In genomic region chr12:113403435-113404415, GRCh38 we compare ENCODE assay signal across 10 cellular contexts. TPM values are rescaled to one million over a fixed set of nuclear protein-coding genes. Genes with fewer than 3 reads are reported as not detected.
DNase-seq lines count a peak whose midpoint lies in the region; ATAC-seq, FAIRE-seq and TF ChIP-seq lines count a peak whose summit lies in the region.
"Had no signal": no experiment of that assay in that cellular context is flagged by ENCODE, and none has a peak within 500 bp of the region (broad histone marks: within the 10 kb centered on the region; RNA-seq: fewer than 3 reads in every experiment).

Gene SDS, minus strand, starts transcription at chr12:113403887. Its CDS starts 4,179 bp downstream, at chr12:113399708.

- no peak within 1 kb of the TSS for H2AFZ ChIP-seq in HepG2 (ENCODE audit: low read length)

- H3K27ac Mint-ChIP-seq in MCF 10A (ENCODE audit: low read depth, unreplicated experiment), result peak within 1 kb of the TSS; percentile 64
- H3K27ac Mint-ChIP-seq: activated CD4-positive, alpha-beta T cell treated with anti-CD3 and anti-CD28 coated beads for 36 hours had no signal

- POLR2A ChIA-PET in MCF 10A (lab: Yijun Ruan, JAX) (interaction anchor here (0.7 to 1.1 kb wide), 2 partner anchors 10 to 19 kb away, joined by 3 read pairs; partner anchors contain the start of gene SDSL), HepG2 (lab: Yijun Ruan, JAX) (no interaction called here)

- TF ChIP-seq EP300 in HepG2 (IDR thresholded peaks at IDR 0.05; ENCODE audit: low read depth in 2 of 2, low read length in 2 of 2) (no peak), HepG2 (CRISPR knock-in tag; IDR thresholded peaks at IDR 0.05; ENCODE audit: borderline replicate concordance) (no peak)

- ATAC-seq in HepG2 (peak; percentile 59), HG02973 (IDR thresholded peaks at IDR 0.05; ENCODE audit: unreplicated experiment) (no peak), GM18873 (IDR thresholded peaks at IDR 0.05; ENCODE audit: low FRiP score, unreplicated experiment) (no peak)
- ATAC-seq: activated CD4-positive, alpha-beta T cell treated with anti-CD3 and anti-CD28 coated beads for 36 hours had no signal

- 16% methylated on average over 11 of the region's 14 CpGs for WGBS in HepG2 (ENCODE audit: low lambda C conversion rate)

- H3K36me3 Mint-ChIP-seq in MCF 10A (ENCODE audit: insufficient read depth, unreplicated experiment), result no peaks in the 10 kb centered on the region

- no peaks in the 10 kb centered on the region for H3K9me3 ChIP-seq in HepG2 (ENCODE audit: low read length)

- H3K27me3 Mint-ChIP-seq in MCF 10A (ENCODE audit: insufficient read depth, unreplicated experiment), result no peaks in the 10 kb centered on the region

- H3K27me3 ChIP-seq in HepG2 (ENCODE audit: control insufficient read depth in 1 of 2, insufficient read depth in 2 of 2, low read length in 2 of 2), result peaks cover 1 to 5% of the 10 kb centered on the region in 2 experiments; a peak in 3 of 5 replicates

- FAIRE-seq in HepG2 (lab: Jason Lieb, UNC), result no peak

- H3K4me3 Mint-ChIP-seq in MCF 10A (ENCODE audit: unreplicated experiment), result peak within 1 kb of the TSS; percentile 58
- H3K4me3 Mint-ChIP-seq: activated CD4-positive, alpha-beta T cell treated with anti-CD3 and anti-CD28 coated beads for 36 hours had no signal

- H3K9ac ChIP-seq in HepG2 (ENCODE audit: insufficient read depth, low read depth, low read length), result no peak within 1 kb of the TSS

- H3K9me3 Mint-ChIP-seq in MCF 10A (ENCODE audit: unreplicated experiment), result no peaks in the 10 kb centered on the region

- intact Hi-C loops in MCF 10A (cut with micrococcal nuclease) (no loop called here), HepG2 (cut with micrococcal nuclease; ENCODE audit: unreplicated experiment) (no loop called here)

- DNase-seq in AG08396 (ENCODE audit: low spot score), result peak; percentile 42
- DNase-seq in NCI-H2029 (lab: John Stamatoyannopoulos, UW), result peak; percentile 73
- peak; percentile 71 for DNase-seq in MCF 10A (ENCODE audit: unreplicated experiment)
- no peak for DNase-seq in HepG2 (ENCODE audit: low spot score)
- no peak for DNase-seq in GM19238 (ENCODE audit: insufficient read length, low spot score)
- no peak for DNase-seq in activated gamma-delta T cell treated with Interleukin-2 at 50 U/mL for 16 hours
- DNase-seq: activated CD4-positive, alpha-beta T cell treated with anti-CD3 and anti-CD28 coated beads for 36 hours had no signal

- in situ Hi-C loops in HepG2 (cut with HindIII; ENCODE audit: extremely low pct_ligation_motif_present, low pct_unique_long_range_greater_than_20kb), result no loop called here

- no peaks in the 10 kb centered on the region for H3K79me2 ChIP-seq in HepG2 (ENCODE audit: insufficient read depth, low read length)

- H4K20me1 ChIP-seq in HepG2 (ENCODE audit: insufficient read depth, low read length), result no peaks in the 10 kb centered on the region

- H3K36me3 ChIP-seq in HepG2 (replicated peaks in 1 of 2; ENCODE audit: control insufficient read depth in 1 of 2, insufficient read depth in 2 of 2, low read length in 2 of 2), result no peaks in the 10 kb centered on the region

- no peak for TF ChIP-seq POLR2A in HepG2 (IDR thresholded peaks at IDR 0.05; ENCODE audit: insufficient read depth in 1 of 2, low read depth in 2 of 2, low read length in 2 of 2)

- CTCF ChIA-PET in MCF 10A (lab: Yijun Ruan, JAX), result interaction anchor here (0.6 to 1.5 kb wide), 4 partner anchors 11 to 398 kb away, joined by 3 to 4 read pairs (median 4); no protein-coding TSS in a partner anchor
- CTCF ChIA-PET in HepG2 (lab: Yijun Ruan, JAX; ENCODE audit: low intra/inter-chr PET ratio, low total read pairs), result no interaction called here

- BruUV-seq in MCF 10A (replicated peaks; lab: Mats Ljungman, UMichigan), result no TSS peak
- no TSS peak for BruUV-seq in HepG2 (replicated peaks; lab: Mats Ljungman, UMichigan)

- H3K4me1 ChIP-seq in HepG2 (ENCODE audit: insufficient read depth, low read length), result peaks cover 8% of the 10 kb centered on the region; the same call in 1 of the 2 replicates

- no peak within 1 kb of the TSS for H3K27ac ChIP-seq in HepG2 (ENCODE audit: extremely low read length, insufficient read depth, low read length)

- peaks cover 15% of the 10 kb centered on the region for H3K4me1 Mint-ChIP-seq in MCF 10A (ENCODE audit: insufficient read depth, unreplicated experiment)
- H3K4me1 Mint-ChIP-seq: activated CD4-positive, alpha-beta T cell treated with anti-CD3 and anti-CD28 coated beads for 36 hours had no signal

- TF ChIP-seq RAD21 in HepG2 (CRISPR knock-in tag; IDR thresholded peaks at IDR 0.05), result no peak

- no peak for TF ChIP-seq CTCF in MCF 10A (IDR thresholded peaks at IDR 0.05; ENCODE audit: unreplicated experiment)
- TF ChIP-seq CTCF in HepG2 (CRISPR knock-in tag; IDR thresholded peaks at IDR 0.05), result no peak

- H3K4me2 ChIP-seq in HepG2 (ENCODE audit: low read depth, low read length), result 0 out of 2 replicates have a peak within 1 kb of the TSS, but pooled peaks have one; percentile 16

- H3K4me3 ChIP-seq in HepG2 (replicated peaks in 1 of 3; ENCODE audit: insufficient read depth in 1 of 3, low read depth in 2 of 3, low read length in 3 of 3), result no peak within 1 kb of the TSS

TF ChIP-seq in HepG2, 621 proteins besides CTCF, POLR2A, EP300 and RAD21:
- TF ChIP-seq MYPOP (CRISPR knock-in tag; IDR thresholded peaks at IDR 0.05) (no peak), ZNF121 (CRISPR knock-in tag; IDR thresholded peaks at IDR 0.05) (no peak), E2F2 (CRISPR knock-in tag; IDR thresholded peaks at IDR 0.05; ENCODE audit: borderline replicate concordance) (no peak), KMT2A (CRISPR knock-in tag; IDR thresholded peaks at IDR 0.05) (no peak), RAD51 (IDR thresholded peaks at IDR 0.05; ENCODE audit: borderline replicate concordance) (no peak), ATAD3A (CRISPR knock-in tag; IDR thresholded peaks at IDR 0.05) (no peak), MXD3 (CRISPR knock-in tag; IDR thresholded peaks at IDR 0.05) (no peak), HCFC1 (IDR thresholded peaks at IDR 0.05; ENCODE audit: low read depth, low read length) (no peak), ZNF713 (CRISPR knock-in tag; IDR thresholded peaks at IDR 0.05) (no peak), GTF2F1 (IDR thresholded peaks at IDR 0.05; ENCODE audit: low read length) (no peak)

RNA-seq across cellular contexts. Expression of gene SDS, which starts in this region (rescaled TPM):
- total RNA-seq in MCF 10A (2022) (not detected in 2 replicates), HepG2 (2016; rRNA removed; fragmentation: Illumina TruSeq; extraction: Trizol) (not detected in 2 replicates)
- total RNA-seq in HepG2 (2016; cell fraction: cytosol; rRNA removed; fragmentation: Illumina TruSeq; extraction: Trizol; ENCODE audit: low read depth), result not detected in 2 replicates
- not detected in 2 replicates for total RNA-seq in HepG2 (2016; cell fraction: insoluble cytoplasmic fraction; rRNA removed; fragmentation: Illumina TruSeq; extraction: Trizol)
- not detected in 2 replicates for total RNA-seq in HepG2 (2016; cell fraction: membrane; rRNA removed; fragmentation: Illumina TruSeq; extraction: Trizol)
- total RNA-seq in HepG2 (2016; cell fraction: nucleus; rRNA removed; fragmentation: Illumina TruSeq; extraction: Trizol), result not detected in 2 replicates
- polyA plus RNA-seq in HepG2 (2011; rRNA removed), result not detected in 2 replicates
- not detected in 2 replicates for polyA plus RNA-seq in HepG2 (2011; cell fraction: cytosol; rRNA removed)
- polyA plus RNA-seq in HepG2 (2011; cell fraction: nucleus; rRNA removed), result not detected in 2 replicates
- polyA plus RNA-seq in HepG2 (2012), result not detected in 2 replicates
- polyA plus RNA-seq in HepG2 (2016; cell fraction: cytosol; fragmentation: Illumina TruSeq; extraction: Trizol; ENCODE audit: low read depth), result not detected in 2 replicates
- not detected in 2 replicates for polyA plus RNA-seq in HepG2 (2016; cell fraction: insoluble cytoplasmic fraction; fragmentation: Illumina TruSeq; extraction: Trizol; ENCODE audit: low read depth)
- not detected in 2 replicates for polyA plus RNA-seq in HepG2 (2016; cell fraction: membrane; fragmentation: Illumina TruSeq; extraction: Trizol; ENCODE audit: low read depth)
- not detected in 2 replicates for polyA plus RNA-seq in HepG2 (2016; cell fraction: nucleus; fragmentation: Illumina TruSeq; extraction: Trizol; ENCODE audit: insufficient read depth, low read depth)
- not detected in 2 replicates for polyA minus RNA-seq in HepG2 (2011; rRNA and poly(A)+ RNA removed; ENCODE audit: low replicate concordance)
- polyA minus RNA-seq in HepG2 (2011; cell fraction: cytosol; rRNA and poly(A)+ RNA removed), result not detected in 2 replicates
- not detected in 2 replicates for polyA minus RNA-seq in HepG2 (2011; cell fraction: nucleus; rRNA and poly(A)+ RNA removed)
- total RNA-seq: activated CD4-positive, alpha-beta T cell treated with anti-CD3 and anti-CD28 coated beads for 36 hours; LHCN-M2 had no signal

Comparison
In these comparisons a context has a peak if more than half of its experiments do, and no peak if none do; other contexts are left out.
1. Peak in DNase-seq in MCF 10A; RNA of the gene not detected or under 1 TPM.
2. Peak in ATAC-seq and H3K4me2 ChIP-seq in HepG2; RNA of the gene not detected or under 1 TPM.
3. DNase-seq: peak in AG08396 (single experiment) and NCI-H2029 (single experiment); none in HepG2 (single experiment), GM19238 (single experiment) and activated gamma-delta T cell treated with Interleukin-2 at 50 U/mL for 16 hours (single experiment).